9 cellular contexts compared by ENCODE assay signal in genomic region chr4:186727149-186727976, GRCh38.
DNase-seq lines count a peak whose midpoint lies in the region; ATAC-seq and TF ChIP-seq lines count a peak whose summit lies in the region.
"Had no signal": no experiment of that assay in that cellular context is flagged by ENCODE, and none has a peak within 500 bp of the region (broad histone marks: within the 10 kb centered on the region; RNA-seq: fewer than 3 reads in every experiment).

No MANE protein-coding gene starts in this region.

- H3K27ac ChIP-seq in SK-N-MC (no peak overlapping the region), rectal smooth muscle tissue (ENCODE audit: low read depth, low read length) (peak overlapping the region; percentile 90)

- H3K36me3 ChIP-seq in SK-N-MC (ENCODE audit: insufficient read depth, low read length) (no peaks in the 10 kb centered on the region), rectal smooth muscle tissue (ENCODE audit: control insufficient read depth, insufficient read depth, low read length) (no peaks in the 10 kb centered on the region)

- no peak for TF ChIP-seq CTCF in foreskin fibroblast (IDR thresholded peaks at IDR 0.05; ENCODE audit: low read depth, low read length)

- DNase-seq in EL (peak; percentile 22), SK-N-MC (ENCODE audit: low read depth, low spot score) (no peak), foreskin fibroblast (peak in 1 of 2 donors; percentile 6), NCI-H2107 (lab: John Stamatoyannopoulos, UW) (no peak), OCI-M1 (lab: John Stamatoyannopoulos, UW) (no peak), RKO (ENCODE audit: low spot score) (no peak)
- DNase-seq: activated CD8-positive, alpha-beta memory T cell treated with anti-CD3 and anti-CD28 coated beads, Interleukin-2, amount 50 U/mL, for 48 hours had no signal

- H3K4me1 ChIP-seq in rectal smooth muscle tissue (ENCODE audit: control insufficient read depth, insufficient read depth, low read length) = no peaks in the 10 kb centered on the region

- H3K9ac ChIP-seq in SK-N-MC (ENCODE audit: insufficient read length) = no peak overlapping the region
- H3K9ac ChIP-seq in rectal smooth muscle tissue (ENCODE audit: low read length) = peak overlapping the region; percentile 53

- H3K9me3 ChIP-seq in SK-N-MC (ENCODE audit: low read depth, low read length) = no peaks in the 10 kb centered on the region

- peak overlapping the region; percentile 53; the same call in 1 of the 2 replicates for H3K4me3 ChIP-seq in SK-N-MC
- H3K4me3 ChIP-seq in foreskin fibroblast (ENCODE audit: low read depth in 1 of 2, low read length in 2 of 2) = peak overlapping the region; percentile 92 to 97
- H3K4me3 ChIP-seq in rectal smooth muscle tissue (ENCODE audit: low read length) = peak overlapping the region; percentile 89

- no peaks in the 10 kb centered on the region for H3K27me3 ChIP-seq in rectal smooth muscle tissue (ENCODE audit: control insufficient read depth, insufficient read depth, low read length)

- ATAC-seq in HG03571 (IDR thresholded peaks at IDR 0.05; ENCODE audit: unreplicated experiment) = no peak
